ENCODE assay signal across 19 cellular contexts in the genomic region with DNA sequence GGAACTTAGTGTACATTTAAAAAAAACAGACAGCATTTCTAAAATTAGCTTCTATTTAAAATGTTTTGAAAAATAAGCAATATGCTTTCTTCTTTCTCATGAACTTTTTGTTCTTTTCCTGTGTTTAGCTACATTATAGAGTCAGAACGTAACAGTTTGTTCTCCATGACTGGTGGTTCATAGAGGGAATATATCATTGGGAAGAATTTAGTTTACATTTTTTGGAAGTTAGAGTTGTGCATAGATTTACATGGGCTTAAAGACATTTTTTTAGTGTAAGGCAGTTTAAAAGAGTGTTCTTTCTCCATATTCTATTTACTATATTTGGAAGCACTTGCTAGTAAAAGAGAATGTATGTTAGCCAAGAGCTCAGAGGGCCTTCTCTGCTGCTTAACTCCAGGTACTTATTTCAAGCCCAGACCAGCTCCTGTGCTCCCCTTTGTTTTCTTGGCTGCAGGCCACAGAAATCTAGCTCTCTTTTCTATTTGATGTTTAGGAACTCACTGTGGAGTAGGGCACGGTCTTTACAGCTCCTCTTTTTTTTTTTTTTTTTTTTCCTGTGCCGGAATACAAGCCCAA. TPM values are rescaled to one million over a fixed set of nuclear protein-coding genes. Genes with fewer than 3 reads are reported as not detected.
"Had no signal": no experiment of that assay in that cellular context is flagged by ENCODE, and none has a peak within 500 bp of the region (broad histone marks: within the 10 kb centered on the region; RNA-seq: fewer than 3 reads in every experiment).

No MANE protein-coding gene starts in this region.

- H3K9me3 ChIP-seq: left ventricle myocardium inferior, mucosa of descending colon, neutrophil, tibial nerve had no signal

- H3K4me3 ChIP-seq: left ventricle myocardium inferior, mucosa of descending colon, skin epidermis, tibial nerve had no signal

- H3K27me3 ChIP-seq: neutrophil, tibial nerve had no signal

- DNase-seq: activated B cell treated with CpG ODN at 0.5 μM for 24 hours; activated CD4-positive, alpha-beta T cell treated with anti-CD3 and anti-CD28 coated beads, Interleukin-2, amount 10 ng/mL, durations not matched to agents 24 days and 14 days; activated CD8-positive, alpha-beta memory T cell treated with anti-CD3 and anti-CD28 coated beads, Interleukin-2, amount 50 U/mL, for 48 hours; activated gamma-delta T cell; activated naive CD8-positive, alpha-beta T cell treated with anti-CD3 and anti-CD28 coated beads, Interleukin-2, amount 10 ng/mL, durations not matched to agents 7 days and 5 days; activated T-cell treated with anti-CD3 and anti-CD28 coated beads, Interleukin-2, amount 50 U/mL, for 72 hours; hypothalamus; left ventricle myocardium inferior; mucosa of descending colon; naive thymus-derived CD8-positive, alpha-beta T cell; stimulated activated CD4-positive, alpha-beta T cell treated with anti-CD3 and anti-CD28 coated beads, Interleukin-15, amount 100 ng/mL, for 24 hours; stimulated activated CD4-positive, alpha-beta T cell treated with anti-CD3 and anti-CD28 coated beads, Interleukin-4, amount 100 ng/mL, for 1 hour; stimulated activated naive B cell treated with anti-CD40 and anti-IgM and Interleukin-4, amounts not matched to agents 10 μg/mL and 1 μg/mL and 100 μg/mL, for 72 hours; T-helper 17 cell had no signal

- H3K27ac ChIP-seq: left ventricle myocardium inferior, neutrophil, skin epidermis, tibial nerve had no signal

- H3K4me1 ChIP-seq: tibial nerve had no signal

RNA-seq across cellular contexts. Expression of gene SLFN14, which starts 46.7 kb away (rescaled TPM):
- total RNA-seq: activated B cell treated with CpG ODN at 0.5 μM for 24 hours; activated naive CD8-positive, alpha-beta T cell treated with anti-CD3 and anti-CD28 coated beads, Interleukin-2, amount 10 ng/mL, durations not matched to agents 7 days and 5 days; activated T-cell treated with anti-CD3 and anti-CD28 coated beads, Interleukin-2, amount 50 U/mL, for 72 hours; astrocyte; kidney epithelial cell; left ventricle myocardium inferior; mucosa of descending colon; naive thymus-derived CD8-positive, alpha-beta T cell; tibial nerve had no signal
